Comparison of ENCODE assay signal across 8 cellular contexts in the genomic region with DNA sequence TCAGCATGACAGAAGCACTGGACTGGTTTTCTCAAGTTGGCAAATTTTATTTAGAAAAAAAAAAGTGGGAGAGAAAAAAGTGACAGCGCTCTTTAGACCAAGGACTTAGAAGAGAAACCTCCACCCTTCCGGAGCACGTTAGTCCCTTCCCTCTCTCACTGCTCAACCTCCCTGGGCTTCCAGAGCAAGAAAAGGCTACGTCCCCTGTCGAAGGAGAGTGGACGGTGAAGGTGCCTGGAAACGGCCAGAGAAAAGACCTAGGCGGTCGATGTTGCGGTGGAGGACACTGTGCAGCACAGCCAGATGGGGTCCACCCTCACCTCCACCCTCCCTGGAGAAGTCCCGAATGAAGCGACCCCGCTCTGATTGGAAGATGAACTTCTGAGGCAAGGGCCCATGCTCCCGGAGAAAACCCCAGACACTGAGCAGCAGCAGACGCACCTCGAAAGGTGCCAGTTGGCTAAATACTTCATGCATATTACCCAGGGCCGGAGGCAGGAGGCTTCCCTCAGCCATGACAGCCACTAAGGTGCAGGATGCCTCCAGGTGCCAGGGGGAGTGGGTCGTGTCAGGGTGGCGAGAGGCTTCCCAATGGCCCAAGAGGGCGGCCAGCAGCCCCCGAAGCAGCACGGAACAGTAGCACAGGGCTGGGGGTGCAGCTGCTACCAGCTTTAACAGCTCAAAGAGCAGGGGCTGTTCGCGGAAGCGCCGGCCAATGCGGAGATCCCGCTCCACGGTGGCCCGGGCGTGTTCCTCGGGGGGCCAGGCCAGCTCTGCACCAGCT. TPM values are rescaled to one million over a fixed set of nuclear protein-coding genes. Genes with fewer than 3 reads are reported as not detected.
A peak's percentile ranks its signal among the peaks of the same experiment; 100 is the strongest.
DNase-seq lines count a peak whose midpoint lies in the region; ATAC-seq, FAIRE-seq and TF ChIP-seq lines count a peak whose summit lies in the region.

No MANE protein-coding gene starts in this region.

- no peak for TF ChIP-seq RAD21 in GM12878 (IDR thresholded peaks at IDR 0.05; ENCODE audit: insufficient read depth, low read depth, low read length)

- RAD21 ChIA-PET in GM12878 (lab: Charles Lee; ENCODE audit: unreplicated experiment), result interaction anchor here (0.6 to 1.6 kb wide), 3 partner anchors 18 to 124 kb away, joined by 3 to 9 read pairs (median 5); a partner anchor contains a TSS

- POLR2A ChIA-PET in GM12878 (lab: Charles Lee), result interaction anchor here (0.6 to 14.6 kb wide), 9 partner anchors 9 to 168 kb away, joined by 3 to 295 read pairs (median 6); a partner anchor contains a TSS

- no peak for TF ChIP-seq EP300 in GM12878 (IDR thresholded peaks at IDR 0.05; ENCODE audit: borderline replicate concordance in 1 of 2, control insufficient read depth in 1 of 2, low read depth in 2 of 2, low read length in 2 of 2)

- TF ChIP-seq CTCF in 22Rv1 (IDR thresholded peaks at IDR 0.05) (no peak), GM12878 (IDR thresholded peaks at IDR 0.05 in 2 of 3, conservative IDR thresholded peaks at IDR 0.05 in 1 of 3; ENCODE audit: control insufficient read depth in 2 of 3, extremely low read depth in 1 of 3, insufficient read depth in 1 of 3, low read depth in 3 of 3, low read length in 3 of 3) (no peak)

- H3K36me3 ChIP-seq in GM12878 (ENCODE audit: control insufficient read depth in 2 of 2, insufficient read depth in 2 of 2, low read length in 1 of 2) (peaks cover 10 to 13% of the 10 kb centered on the region in 2 experiments; a peak in 3 of 4 replicates), mucosa of rectum (ENCODE audit: control insufficient read depth in 2 of 2, insufficient read depth in 2 of 2, low read length in 2 of 2) (peaks cover 12 to 30% of the 10 kb centered on the region in 2 donors)

- CTCF ChIA-PET in GM12878 (lab: Yijun Ruan, JAX), result interaction anchor here (1.6 kb wide), 1 partner anchor 55 kb away, joined by 7 read pairs; a partner anchor contains a TSS

- H3K9ac ChIP-seq in GM12878 (ENCODE audit: control insufficient read depth, insufficient read depth, low read length) (no peak overlapping the region), mucosa of rectum (ENCODE audit: low read depth in 1 of 2, low read length in 2 of 2) (no peak overlapping the region)

- DNase-seq in GM12878 (ENCODE audit: low read depth, low spot score) (no peak), NCI-H2196 treated with DMSO at 0.1 percent for 48 hours (lab: John Stamatoyannopoulos, UW; ENCODE audit: unreplicated experiment) (no peak), NCI-H526 treated with DMSO at 0.1 percent for 48 hours (lab: John Stamatoyannopoulos, UW) (no peak), Ammon's horn (ENCODE audit: low spot score) (no peak)

- H4K20me1 ChIP-seq in GM12878 (ENCODE audit: control insufficient read depth, insufficient read depth), result no peaks in the 10 kb centered on the region; the same call in 1 of the 2 replicates

- H2AFZ ChIP-seq in GM12878 (ENCODE audit: control insufficient read depth, low read depth, low read length), result no peak overlapping the region

- ATAC-seq in HG02642 (IDR thresholded peaks at IDR 0.05; ENCODE audit: poor library complexity, unreplicated experiment) (peak; percentile 1), GM12878 (no peak), GM21526 (IDR thresholded peaks at IDR 0.05; ENCODE audit: low FRiP score, unreplicated experiment) (no peak)

- 77% methylated on average over 30 of the region's 32 CpGs for WGBS in GM12878 (ENCODE audit: insufficient coverage, insufficient replicate concordance, low lambda C conversion rate, missing lambda C conversion rate)

- no TSS peak for BruUV-seq in GM12878 (replicated peaks; lab: Mats Ljungman, UMichigan)

- 0 out of 2 replicates have a peak, but pooled peaks have one; percentile 14 for TF ChIP-seq POLR2A in GM12878 (IDR thresholded peaks at IDR 0.05; ENCODE audit: low read depth, low read length)

- H3K4me1 ChIP-seq in GM12878 (ENCODE audit: control insufficient read depth, insufficient read depth, low read length) (peaks cover 4% of the 10 kb centered on the region; the same call in 1 of the 2 replicates), mucosa of rectum (ENCODE audit: control insufficient read depth in 2 of 2, insufficient read depth in 2 of 2, low read length in 2 of 2) (peaks cover 16 to 20% of the 10 kb centered on the region in 2 donors)

- H3K4me3 ChIP-seq in GM12878 (no peak overlapping the region), mucosa of rectum (ENCODE audit: low read length in 2 of 2) (peak overlapping the region; percentile 1 to 6)

- no peaks in the 10 kb centered on the region for H3K27me3 ChIP-seq in GM12878 (replicated peaks in 1 of 2; ENCODE audit: control insufficient read depth in 2 of 2, insufficient read depth in 2 of 2, low read length in 1 of 2)
- no peaks in the 10 kb centered on the region for H3K27me3 ChIP-seq in mucosa of rectum (ENCODE audit: control insufficient read depth in 2 of 2, insufficient read depth in 2 of 2, low read length in 2 of 2)

- in situ Hi-C loops in GM12878 (cut with MboI), result no loop called here

- H3K9me3 ChIP-seq in GM12878 (replicated peaks; ENCODE audit: control insufficient read depth, insufficient read depth, low read length) (no peaks in the 10 kb centered on the region), mucosa of rectum (ENCODE audit: control insufficient read depth in 2 of 2, low read length in 2 of 2) (no peaks in the 10 kb centered on the region)

- peaks cover 46% of the 10 kb centered on the region for H3K79me2 ChIP-seq in GM12878 (ENCODE audit: control insufficient read depth, insufficient read depth, low read length)

- H3K27ac ChIP-seq in 22Rv1, result peak overlapping the region; percentile 83
- no peak overlapping the region for H3K27ac ChIP-seq in GM12878 (ENCODE audit: control insufficient read depth, insufficient read depth)
- H3K27ac ChIP-seq in mucosa of rectum (ENCODE audit: low read depth in 2 of 2, low read length in 2 of 2), result no peak overlapping the region

- intact Hi-C loops in GM12878 (cut with micrococcal nuclease; ENCODE audit: unreplicated experiment), result loop anchor here (2.0 kb wide), 1 partner anchor 24 kb away; no protein-coding TSS in a partner anchor

- no peak for FAIRE-seq in GM12878 (lab: Jason Lieb, UNC)

- peak overlapping the region; percentile 66; the same call in 1 of the 2 replicates for H3K4me2 ChIP-seq in GM12878 (ENCODE audit: control insufficient read depth, insufficient read depth)

- SMC1A ChIA-PET in GM12878 (lab: Charles Lee; ENCODE audit: uncharacterized antibody, unreplicated experiment), result interaction anchor here (1.2 to 3.1 kb wide), 4 partner anchors 8 to 81 kb away, joined by 3 to 9 read pairs (median 4); a partner anchor contains a TSS

RNA-seq across cellular contexts. Expression of a gene that starts 0.6 kb away (rescaled TPM):
- total RNA-seq in GM12878 (2013; cell fraction: nucleolus; rRNA removed), result 108 and 115 TPM in 2 replicates
- total RNA-seq in GM12878 (2014; rRNA removed) (95.9 and 98.9 TPM in 2 replicates), GM12878 (2014; rRNA removed; fragmentation: Illumina TruSeq; extraction: Trizol) (73.2 and 76.7 TPM in 2 replicates), GM12878 (2021) (161 and 175 TPM in 2 replicates)
- polyA plus RNA-seq in GM12878 (2011; ENCODE audit: low read depth), result 73.5 TPM
- polyA plus RNA-seq in GM12878 (2011; rRNA removed) (93.6 and 153 TPM in 2 replicates), GM12878 (2014; fragmentation: Illumina TruSeq; extraction: Trizol) (134 and 140 TPM in 2 replicates), GM12878 (2014; fragmentation: Nextera tagmentation; extraction: Ambion mirVana) (1 to 10 TPM; 4.5 to 6.4 TPM), GM12878 (2014; rRNA removed) (103 and 117 TPM in 2 replicates), GM12878 (2016; fragmentation: Nextera tagmentation; extraction: Ambion mirVana) (100 to 1,000 TPM; 102 to 107 TPM)
- polyA plus RNA-seq in GM12878 (2011; cell fraction: cytosol; rRNA removed), result 174 and 178 TPM in 2 replicates
- polyA plus RNA-seq in GM12878 (2011; cell fraction: nucleus; rRNA removed), result 231 and 296 TPM in 2 replicates
- 93.8 and 94.2 TPM in 2 replicates for polyA plus RNA-seq in GM12878 (2012)
- 142 and 193 TPM in 2 replicates for polyA minus RNA-seq in GM12878 (2011; rRNA and poly(A)+ RNA removed)
- polyA minus RNA-seq in GM12878 (2011; cell fraction: cytosol; rRNA and poly(A)+ RNA removed), result 90.2 and 103 TPM in 2 replicates
- polyA minus RNA-seq in GM12878 (2011; cell fraction: nucleus; rRNA and poly(A)+ RNA removed), result 51.0 and 53.8 TPM in 2 replicates

RNA-seq across cellular contexts. Expression of a gene that starts 6.1 kb away (rescaled TPM):
- 16.2 and 18.3 TPM in 2 replicates for total RNA-seq in GM12878 (2013; cell fraction: nucleolus; rRNA removed)
- 17.3 and 19.7 TPM in 2 replicates for total RNA-seq in GM12878 (2014; rRNA removed)
- 6.4 and 7.6 TPM in 2 replicates for total RNA-seq in GM12878 (2014; rRNA removed; fragmentation: Illumina TruSeq; extraction: Trizol)
- 31.8 and 35.1 TPM in 2 replicates for total RNA-seq in GM12878 (2021)
- polyA plus RNA-seq in GM12878 (2011; ENCODE audit: low read depth), result 6.8 TPM
- 2.5 and 7.9 TPM in 2 replicates for polyA plus RNA-seq in GM12878 (2011; rRNA removed)
- polyA plus RNA-seq in GM12878 (2011; cell fraction: cytosol; rRNA removed), result 9.5 and 10.7 TPM in 2 replicates
- polyA plus RNA-seq in GM12878 (2011; cell fraction: nucleus; rRNA removed), result 20.7 and 23.2 TPM in 2 replicates
- 12.2 and 13.8 TPM in 2 replicates for polyA plus RNA-seq in GM12878 (2012)
- polyA plus RNA-seq in GM12878 (2014; fragmentation: Illumina TruSeq; extraction: Trizol), result 4.7 and 11.8 TPM in 2 replicates
- polyA plus RNA-seq in GM12878 (2014; fragmentation: Nextera tagmentation; extraction: Ambion mirVana), result 1 to 10 TPM in 1 of 2 experiments, under 1 TPM in 1; 0.34 to 1.4 TPM
- polyA plus RNA-seq in GM12878 (2014; rRNA removed), result 15.7 and 17.2 TPM in 2 replicates
- polyA plus RNA-seq in GM12878 (2016; fragmentation: Nextera tagmentation; extraction: Ambion mirVana), result 10 to 100 TPM; 30.2 to 35.1 TPM
- 18.7 and 25.5 TPM in 2 replicates for polyA minus RNA-seq in GM12878 (2011; rRNA and poly(A)+ RNA removed)
- polyA minus RNA-seq in GM12878 (2011; cell fraction: cytosol; rRNA and poly(A)+ RNA removed), result 5.5 and 6.3 TPM in 2 replicates
- polyA minus RNA-seq in GM12878 (2011; cell fraction: nucleus; rRNA and poly(A)+ RNA removed), result 22.2 and 29.3 TPM in 2 replicates

RNA-seq across cellular contexts. Expression of a gene that starts 18.0 kb away (rescaled TPM):
- 2.3 and 4.0 TPM in 2 replicates for total RNA-seq in GM12878 (2013; cell fraction: nucleolus; rRNA removed)
- total RNA-seq in GM12878 (2014; rRNA removed) (158 and 162 TPM in 2 replicates), GM12878 (2014; rRNA removed; fragmentation: Illumina TruSeq; extraction: Trizol) (148 and 162 TPM in 2 replicates), GM12878 (2021) (94.4 and 97.1 TPM in 2 replicates)
- 36.5 TPM for polyA plus RNA-seq in GM12878 (2011; ENCODE audit: low read depth)
- polyA plus RNA-seq in GM12878 (2011; rRNA removed) (56.0 and 62.5 TPM in 2 replicates), GM12878 (2014; fragmentation: Illumina TruSeq; extraction: Trizol) (113 and 184 TPM in 2 replicates), GM12878 (2014; fragmentation: Nextera tagmentation; extraction: Ambion mirVana) (100 to 1,000 TPM; 134 to 199 TPM), GM12878 (2014; rRNA removed) (151 and 197 TPM in 2 replicates), GM12878 (2016; fragmentation: Nextera tagmentation; extraction: Ambion mirVana) (100 to 1,000 TPM; 266 to 270 TPM)
- polyA plus RNA-seq in GM12878 (2011; cell fraction: cytosol; rRNA removed), result 65.2 and 76.2 TPM in 2 replicates
- polyA plus RNA-seq in GM12878 (2011; cell fraction: nucleus; rRNA removed), result 41.3 and 42.6 TPM in 2 replicates
- polyA plus RNA-seq in GM12878 (2012), result 63.9 and 85.3 TPM in 2 replicates
- polyA minus RNA-seq in GM12878 (2011; rRNA and poly(A)+ RNA removed), result 4.7 and 10.2 TPM in 2 replicates
- polyA minus RNA-seq in GM12878 (2011; cell fraction: cytosol; rRNA and poly(A)+ RNA removed), result 9.9 TPM in 2 replicates
- polyA minus RNA-seq in GM12878 (2011; cell fraction: nucleus; rRNA and poly(A)+ RNA removed), result 5.8 and 7.9 TPM in 2 replicates

RNA-seq across cellular contexts. Expression of a gene that starts 18.1 kb away (rescaled TPM):
- 29.5 and 29.6 TPM in 2 replicates for total RNA-seq in GM12878 (2013; cell fraction: nucleolus; rRNA removed)
- 20.3 and 27.5 TPM in 2 replicates for total RNA-seq in GM12878 (2014; rRNA removed)
- 197 and 213 TPM in 2 replicates for total RNA-seq in GM12878 (2014; rRNA removed; fragmentation: Illumina TruSeq; extraction: Trizol)
- 56.8 and 61.3 TPM in 2 replicates for total RNA-seq in GM12878 (2021)
- polyA plus RNA-seq in GM12878 (2011; ENCODE audit: low read depth), result 12.0 TPM
- 2.8 and 7.0 TPM in 2 replicates for polyA plus RNA-seq in GM12878 (2011; rRNA removed)
- 12.8 and 13.9 TPM in 2 replicates for polyA plus RNA-seq in GM12878 (2011; cell fraction: cytosol; rRNA removed)
- 11.5 and 15.3 TPM in 2 replicates for polyA plus RNA-seq in GM12878 (2011; cell fraction: nucleus; rRNA removed)
- 15.0 and 16.1 TPM in 2 replicates for polyA plus RNA-seq in GM12878 (2012)
- 2.9 and 8.6 TPM in 2 replicates for polyA plus RNA-seq in GM12878 (2014; fragmentation: Illumina TruSeq; extraction: Trizol)
- polyA plus RNA-seq in GM12878 (2014; fragmentation: Nextera tagmentation; extraction: Ambion mirVana), result 10 to 100 TPM; 17.0 to 20.4 TPM
- polyA plus RNA-seq in GM12878 (2014; rRNA removed), result 22.8 and 28.0 TPM in 2 replicates
- polyA plus RNA-seq in GM12878 (2016; fragmentation: Nextera tagmentation; extraction: Ambion mirVana), result 10 to 100 TPM; 18.3 to 23.6 TPM
- 25.0 and 33.4 TPM in 2 replicates for polyA minus RNA-seq in GM12878 (2011; rRNA and poly(A)+ RNA removed)
- polyA minus RNA-seq in GM12878 (2011; cell fraction: cytosol; rRNA and poly(A)+ RNA removed), result 111 and 165 TPM in 2 replicates
- polyA minus RNA-seq in GM12878 (2011; cell fraction: nucleus; rRNA and poly(A)+ RNA removed), result 69.0 and 288 TPM in 2 replicates

RNA-seq across cellular contexts. Expression of a gene that starts 24.5 kb away (rescaled TPM):
- 7.9 and 10.1 TPM in 2 replicates for total RNA-seq in GM12878 (2013; cell fraction: nucleolus; rRNA removed)
- total RNA-seq in GM12878 (2014; rRNA removed) (16.3 and 18.2 TPM in 2 replicates), GM12878 (2014; rRNA removed; fragmentation: Illumina TruSeq; extraction: Trizol) (3.6 and 4.6 TPM in 2 replicates), GM12878 (2021) (9.4 and 10.5 TPM in 2 replicates)
- polyA plus RNA-seq in GM12878 (2011; ENCODE audit: low read depth), result 1.4 TPM
- polyA plus RNA-seq in GM12878 (2011; rRNA removed) (2.6 and 5.9 TPM in 2 replicates), GM12878 (2014; fragmentation: Illumina TruSeq; extraction: Trizol) (0.35 and 1.3 TPM in 2 replicates), GM12878 (2014; fragmentation: Nextera tagmentation; extraction: Ambion mirVana) (1 to 10 TPM; 2.0 to 4.6 TPM), GM12878 (2014; rRNA removed) (15.5 and 21.4 TPM in 2 replicates), GM12878 (2016; fragmentation: Nextera tagmentation; extraction: Ambion mirVana) (10 to 100 TPM; 18.1 to 20.5 TPM)
- 9.1 and 11.4 TPM in 2 replicates for polyA plus RNA-seq in GM12878 (2011; cell fraction: cytosol; rRNA removed)
- 4.7 and 5.2 TPM in 2 replicates for polyA plus RNA-seq in GM12878 (2011; cell fraction: nucleus; rRNA removed)
- polyA plus RNA-seq in GM12878 (2012), result 6.7 and 8.6 TPM in 2 replicates
- polyA minus RNA-seq in GM12878 (2011; rRNA and poly(A)+ RNA removed), result 2.3 and 4.4 TPM in 2 replicates
- 2.9 and 3.8 TPM in 2 replicates for polyA minus RNA-seq in GM12878 (2011; cell fraction: cytosol; rRNA and poly(A)+ RNA removed)
- 5.3 and 7.0 TPM in 2 replicates for polyA minus RNA-seq in GM12878 (2011; cell fraction: nucleus; rRNA and poly(A)+ RNA removed)
